Comparison of ENCODE assay signal across 8 cellular contexts in genomic region chr12:56688129-56688845, GRCh38. TPM values are rescaled to one million over a fixed set of nuclear protein-coding genes. Genes with fewer than 3 reads are reported as not detected.
DNase-seq lines count a peak whose midpoint lies in the region; ATAC-seq lines count a peak whose summit lies in the region.

PTGES3 (minus strand) TSS chr12:56688284; CDS start chr12:56687999, 285 bp downstream.

- peaks cover 0 to 38% (median 0%) of the 10 kb centered on the region in 3 donors for H3K36me3 Mint-ChIP-seq in CD8-positive, alpha-beta memory T cell

- CTCF ChIA-PET in CD8-positive, alpha-beta memory T cell (lab: Charles Lee) = interaction anchor here (0.6 to 7.8 kb wide), 7 partner anchors 12 to 59 kb away, joined by 3 to 43 read pairs (median 4); partner anchors contain the start of gene NACA

- peak; percentile 69 for ATAC-seq in GM19468 (IDR thresholded peaks at IDR 0.05; ENCODE audit: extremely low read depth, unreplicated experiment)

- peak within 1 kb of the TSS; percentile 96 to 100 (median 100) for H3K27ac Mint-ChIP-seq in CD8-positive, alpha-beta memory T cell

- H3K27me3 Mint-ChIP-seq in CD8-positive, alpha-beta memory T cell = no peaks in the 10 kb centered on the region

- no peaks in the 10 kb centered on the region for H3K9me3 ChIP-seq in CD8-positive, alpha-beta memory T cell (ENCODE audit: low read length)

- no peaks in the 10 kb centered on the region for H3K9me3 Mint-ChIP-seq in CD8-positive, alpha-beta memory T cell

- POLR2A ChIA-PET in CD8-positive, alpha-beta memory T cell (lab: Charles Lee) = interaction anchor here (0.6 to 4.1 kb wide), 16 partner anchors 10 to 423 kb away, joined by 3 to 56 read pairs (median 5); partner anchors contain the start of genes ATP5F1B, BAZ2A, NACA and STAT6

- H3K4me3 ChIP-seq in CD8-positive, alpha-beta memory T cell (ENCODE audit: low read length) = peak within 1 kb of the TSS; percentile 80

- H3K4me3 Mint-ChIP-seq in CD8-positive, alpha-beta memory T cell = peak within 1 kb of the TSS; percentile 93 to 100 (median 100)

- peak; percentile 95 to 99 (median 98) for DNase-seq in CD8-positive, alpha-beta memory T cell
- DNase-seq in HS-5 (ENCODE audit: low read depth) (peak; percentile 89), medulla oblongata (ENCODE audit: extremely low spot score) (peak; percentile 96)
- DNase-seq in NK-92 treated with Interleukin-12 subunit alpha and Interleukin-12 subunit beta, amount 100 ng/mL, for 24 hours (lab: John Stamatoyannopoulos, UW) = peak; percentile 95
- peak; percentile 97 for DNase-seq in activated CD8-positive, alpha-beta memory T cell treated with anti-CD3 and anti-CD28 coated beads for 24 hours
- peak; percentile 94 for DNase-seq in effector CD8-positive, alpha-beta T cell (lab: John Stamatoyannopoulos, UW)
- DNase-seq in stimulated activated CD8-positive, alpha-beta memory T cell treated with anti-CD3 and anti-CD28 coated beads, Interleukin-12 subunit alpha, Interleukin-12 subunit beta, amount 100 ng/mL, for 1 hour (ENCODE audit: low read depth) = peak; percentile 95

- H3K36me3 ChIP-seq in CD8-positive, alpha-beta memory T cell (ENCODE audit: insufficient read depth, low read length) = no peaks in the 10 kb centered on the region

- no peaks in the 10 kb centered on the region for H3K27me3 ChIP-seq in CD8-positive, alpha-beta memory T cell (ENCODE audit: insufficient read depth, low read length, poor library complexity, severe bottlenecking)

- peaks cover 32% of the 10 kb centered on the region for H3K4me1 ChIP-seq in CD8-positive, alpha-beta memory T cell (ENCODE audit: insufficient read depth, low read length)

- peak within 1 kb of the TSS; percentile 99 for H3K27ac ChIP-seq in CD8-positive, alpha-beta memory T cell (ENCODE audit: low read depth, low read length)

- peaks cover 29 to 39% (median 36%) of the 10 kb centered on the region in 3 donors for H3K4me1 Mint-ChIP-seq in CD8-positive, alpha-beta memory T cell

RNA-seq across cellular contexts. Expression of gene PTGES3, which starts in this region (rescaled TPM):
- total RNA-seq in CD8-positive, alpha-beta memory T cell = 100 to 1,000 TPM; 431 to 437 TPM
- 242 TPM for polyA plus RNA-seq in CD8-positive, alpha-beta memory T cell

Comparison
In these comparisons a context has a peak if more than half of its experiments do, and no peak if none do; other contexts are left out.
1. Peak in every context shown above with its lines: DNase-seq, ATAC-seq, H3K4me3 ChIP-seq and H3K27ac ChIP-seq.